In the genomic region with DNA sequence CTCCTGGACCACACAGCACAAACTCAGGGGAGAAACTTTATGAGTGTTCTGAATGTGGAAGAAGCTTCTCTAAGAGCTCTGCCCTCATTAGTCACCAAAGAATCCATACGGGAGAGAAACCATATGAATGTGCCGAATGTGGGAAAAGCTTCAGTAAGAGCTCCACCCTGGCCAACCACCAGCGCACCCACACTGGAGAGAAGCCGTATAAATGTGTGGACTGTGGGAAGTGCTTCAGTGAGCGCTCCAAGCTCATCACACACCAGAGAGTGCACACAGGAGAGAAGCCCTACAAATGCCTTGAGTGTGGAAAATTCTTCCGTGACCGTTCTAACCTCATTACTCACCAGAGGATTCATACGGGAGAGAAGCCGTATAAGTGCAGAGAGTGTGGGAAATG, we compare ENCODE assay signal across 1 cellular context.
A peak's percentile ranks its signal among the peaks of the same experiment; 100 is the strongest.
TF ChIP-seq lines count a peak whose summit lies in the region.

No MANE protein-coding gene starts in this region.

TF ChIP-seq in H1, 55 proteins besides CTCF, POLR2A, EP300 and RAD21:
- no peak for TF ChIP-seq HDAC2 (IDR thresholded peaks at IDR 0.05; ENCODE audit: borderline replicate concordance in 1 of 2, low read depth in 2 of 2, low read length in 2 of 2)
- no peak for TF ChIP-seq EZH2 (IDR thresholded peaks at IDR 0.05; ENCODE audit: low read depth, low read length, severe bottlenecking)
- TF ChIP-seq MAX (IDR thresholded peaks at IDR 0.05), result no peak
- TF ChIP-seq CEBPB (IDR thresholded peaks at IDR 0.05; ENCODE audit: low read depth, low read length), result no peak
- TF ChIP-seq SP4 (IDR thresholded peaks at IDR 0.05; ENCODE audit: low read length), result no peak
- no peak for TF ChIP-seq ATF3 (IDR thresholded peaks at IDR 0.05; ENCODE audit: insufficient read depth, low read depth, low read length)
- peak; percentile 51; the same call in 1 of the 2 replicates for TF ChIP-seq KDM1A (IDR thresholded peaks at IDR 0.05; ENCODE audit: borderline replicate concordance, low read length)
